In the genomic region with DNA sequence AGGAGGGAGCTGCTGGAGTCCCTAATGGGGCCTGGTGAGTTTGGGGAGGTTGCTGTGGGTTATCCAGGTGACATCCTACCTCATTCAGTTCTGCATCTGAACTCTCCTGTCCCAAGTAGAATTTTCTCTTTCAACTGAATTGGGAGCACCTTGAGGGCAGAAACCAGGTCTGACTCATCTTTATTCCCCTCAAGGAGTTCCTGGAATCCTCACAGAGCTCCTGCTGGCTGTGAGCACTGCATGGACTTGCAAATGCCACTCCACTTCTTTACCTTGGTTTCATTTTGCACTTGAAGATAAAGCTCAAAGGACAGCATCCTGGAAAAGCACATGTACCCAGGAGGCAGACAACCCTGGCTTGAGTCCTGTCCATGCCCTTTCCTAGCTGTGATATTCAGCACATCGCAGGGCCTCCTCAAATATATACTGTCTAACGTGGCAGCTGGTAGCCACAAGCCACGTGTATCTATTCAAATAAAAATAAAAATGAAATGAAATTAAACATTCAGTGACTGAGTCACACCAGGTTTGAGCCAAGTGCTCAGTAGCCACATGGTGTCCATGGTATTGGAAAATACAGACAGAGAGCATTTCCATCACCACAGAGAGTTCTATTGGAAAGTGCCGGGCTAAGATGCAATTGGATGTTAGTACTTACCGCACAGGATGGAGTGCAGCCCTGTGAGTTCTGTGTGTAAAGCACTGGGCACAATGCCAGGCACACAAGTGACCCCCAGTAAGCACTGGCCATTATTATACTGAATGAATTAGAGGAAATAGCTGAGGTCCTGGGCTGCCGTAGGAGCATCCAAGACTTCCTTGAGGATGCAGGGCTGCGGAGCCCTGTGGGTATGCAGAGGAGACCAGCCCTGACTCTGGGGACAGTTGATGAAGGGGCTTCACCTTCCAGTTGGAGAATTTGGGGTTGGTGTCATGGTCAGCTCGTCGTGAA, we compare ENCODE assay signal across 20 cellular contexts.
A peak's percentile ranks its signal among the peaks of the same experiment; 100 is the strongest.
DNase-seq lines count a peak whose midpoint lies in the region; ATAC-seq and TF ChIP-seq lines count a peak whose summit lies in the region.
"Had no signal": no experiment of that assay in that cellular context is flagged by ENCODE, and none has a peak within 500 bp of the region (broad histone marks: within the 10 kb centered on the region; RNA-seq: fewer than 3 reads in every experiment).

No MANE protein-coding gene starts in this region.

- peaks cover 7% of the 10 kb centered on the region for H3K4me1 ChIP-seq in upper lobe of right lung

- no peaks in the 10 kb centered on the region for H3K9me3 ChIP-seq in upper lobe of right lung

- ATAC-seq in HG02970 (IDR thresholded peaks at IDR 0.05; ENCODE audit: low FRiP score, unreplicated experiment) (no peak), upper lobe of right lung (no peak), GM18909 (IDR thresholded peaks at IDR 0.05; ENCODE audit: poor library complexity, unreplicated experiment) (no peak)
- ATAC-seq: activated CD8-positive, alpha-beta T cell treated with anti-CD3 and anti-CD28 coated beads for 36 hours; activated T-cell treated with anti-CD3 and anti-CD28 coated beads, Interleukin-2, amount 50 U/mL, for 4 hours had no signal

- DNase-seq in G401 (ENCODE audit: low spot score): peak; percentile 49
- peak; percentile 33 for DNase-seq in RPMI7951 (ENCODE audit: low read depth)
- no peak for DNase-seq in endothelial cell (ENCODE audit: low spot score)
- DNase-seq in lung microvascular endothelial cell (ENCODE audit: low read depth in 2 of 2): peak; percentile 37 to 66
- no peak for DNase-seq in upper lobe of right lung
- no peak for DNase-seq in amygdala (lab: John Stamatoyannopoulos, UW)
- DNase-seq: activated CD8-positive, alpha-beta T cell treated with anti-CD3 and anti-CD28 coated beads for 36 hours; activated naive CD4-positive, alpha-beta T cell treated with anti-CD3 and anti-CD28 coated beads, Interleukin-2, amount 50 U/mL, for 16 hours; activated T-cell treated with anti-CD3 and anti-CD28 coated beads, Interleukin-2, amount 50 U/mL, for 4 hours; CD4-positive, CD25-positive, alpha-beta regulatory T cell; DMS53; effector memory CD4-positive, alpha-beta T cell; MV-4-11; NCI-H2081; SHP77 treated with DMSO at 0.1 percent for 48 hours; stimulated activated CD4-positive, alpha-beta T cell treated with anti-CD3 and anti-CD28 coated beads, Interleukin-1b, Interleukin-23, amount 100 ng/mL, for 48 hours had no signal

- H3K4me3 Mint-ChIP-seq in endothelial cell (ENCODE audit: unreplicated experiment): peak overlapping the region; percentile 45
- H3K4me3 Mint-ChIP-seq: activated CD8-positive, alpha-beta T cell treated with anti-CD3 and anti-CD28 coated beads for 36 hours; activated T-cell treated with anti-CD3 and anti-CD28 coated beads, Interleukin-2, amount 50 U/mL, for 4 hours; CD4-positive, CD25-positive, alpha-beta regulatory T cell; T-helper 1 cell treated with Interleukin-12 subunit alpha and Interleukin-12 subunit beta and Interleukin-4 antibody, amounts not matched to agents 30 μg/mL and 1 μg/mL, for 36 hours had no signal

- H3K4me1 Mint-ChIP-seq in endothelial cell (ENCODE audit: unreplicated experiment): peaks cover 12% of the 10 kb centered on the region
- H3K4me1 Mint-ChIP-seq: CD4-positive, CD25-positive, alpha-beta regulatory T cell had no signal

- no peak overlapping the region for H3K4me3 ChIP-seq in upper lobe of right lung

- H3K27me3 ChIP-seq in upper lobe of right lung: no peaks in the 10 kb centered on the region

- no peak overlapping the region for H3K27ac ChIP-seq in upper lobe of right lung
- H3K27ac ChIP-seq: HL-60 had no signal

- no peak overlapping the region for H3K27ac Mint-ChIP-seq in endothelial cell (ENCODE audit: unreplicated experiment)
- H3K27ac Mint-ChIP-seq: activated CD8-positive, alpha-beta T cell treated with anti-CD3 and anti-CD28 coated beads for 36 hours; CD4-positive, CD25-positive, alpha-beta regulatory T cell; T-helper 1 cell treated with Interleukin-12 subunit alpha and Interleukin-12 subunit beta and Interleukin-4 antibody, amounts not matched to agents 30 μg/mL and 1 μg/mL, for 36 hours had no signal

- TF ChIP-seq CTCF in endothelial cell (IDR thresholded peaks at IDR 0.05; ENCODE audit: unreplicated experiment): no peak
- TF ChIP-seq CTCF in upper lobe of right lung (IDR thresholded peaks at IDR 0.05): no peak

- no peaks in the 10 kb centered on the region for H3K9me3 Mint-ChIP-seq in endothelial cell (ENCODE audit: unreplicated experiment)
- H3K9me3 Mint-ChIP-seq: activated CD8-positive, alpha-beta T cell treated with anti-CD3 and anti-CD28 coated beads for 36 hours; activated T-cell treated with anti-CD3 and anti-CD28 coated beads, Interleukin-2, amount 50 U/mL, for 4 hours; T-helper 1 cell treated with Interleukin-12 subunit alpha and Interleukin-12 subunit beta and Interleukin-4 antibody, amounts not matched to agents 30 μg/mL and 1 μg/mL, for 36 hours had no signal

- no peaks in the 10 kb centered on the region for H3K36me3 ChIP-seq in upper lobe of right lung

- H3K36me3 Mint-ChIP-seq in endothelial cell (ENCODE audit: low read depth, unreplicated experiment): peaks cover 29% of the 10 kb centered on the region
- H3K36me3 Mint-ChIP-seq: CD4-positive, CD25-positive, alpha-beta regulatory T cell had no signal

- intact Hi-C loops in upper lobe of right lung (cut with DNase I): no loop called here

- in situ Hi-C loops in G401 (cut with HindIII; ENCODE audit: low sequenced_read_pairs): no loop called here

- H3K27me3 Mint-ChIP-seq in endothelial cell (ENCODE audit: unreplicated experiment): peaks cover 11% of the 10 kb centered on the region

Comparison
In these comparisons a context has a peak if more than half of its experiments do, and no peak if none do; other contexts are left out.
1. DNase-seq: peak in G401 (single experiment), RPMI7951 (single experiment) and lung microvascular endothelial cell (2 of 2); none in endothelial cell (single experiment), upper lobe of right lung (single experiment) and amygdala (0 of 56).